Comparison of ENCODE assay signal across 1 cellular context in the genomic region with DNA sequence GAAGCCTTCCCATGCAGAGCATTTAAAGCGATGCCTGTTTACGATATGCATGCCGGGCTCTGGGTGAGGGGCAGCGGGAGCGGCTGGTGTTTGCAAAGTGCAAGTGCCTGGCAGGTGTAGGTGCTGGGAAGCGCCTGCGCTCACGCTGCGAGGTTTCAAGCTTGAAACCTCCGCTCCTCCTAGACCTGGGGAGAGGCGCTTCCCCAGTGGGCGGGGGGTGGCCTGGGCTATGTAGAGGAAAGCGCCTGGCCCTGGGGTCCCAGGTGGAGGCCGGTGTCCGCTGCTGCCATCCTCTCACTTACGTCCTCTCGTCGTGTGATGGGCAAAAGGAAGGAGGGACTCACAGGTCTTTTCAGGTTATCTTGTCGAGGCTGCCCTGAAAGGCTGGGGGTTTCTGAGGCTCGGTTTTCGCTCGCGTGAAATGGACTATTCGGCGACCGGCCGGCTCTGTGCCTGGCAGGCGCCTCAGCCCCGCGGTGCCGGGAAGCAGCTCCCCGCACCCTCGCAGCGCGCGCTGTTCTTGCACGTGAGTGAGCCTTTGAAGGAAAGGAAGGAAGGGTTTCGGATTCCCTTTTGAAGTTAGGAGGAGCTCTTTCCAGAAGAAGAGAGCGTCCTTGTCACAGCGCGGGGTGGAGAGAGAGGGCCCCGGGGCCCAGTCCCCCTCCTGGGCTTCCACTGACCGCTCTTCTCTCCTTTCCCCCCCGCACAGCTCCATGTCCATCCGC.
TF ChIP-seq lines count a peak whose summit lies in the region.

No MANE protein-coding gene starts in this region.

TF ChIP-seq in A549, 52 proteins besides CTCF, POLR2A, EP300 and RAD21 (continued from another document):
- TF ChIP-seq USF2 (IDR thresholded peaks at IDR 0.05) (no peak), KDM5A (IDR thresholded peaks at IDR 0.05) (no peak)
